ENCODE assay signal across 16 cellular contexts in the genomic region with DNA sequence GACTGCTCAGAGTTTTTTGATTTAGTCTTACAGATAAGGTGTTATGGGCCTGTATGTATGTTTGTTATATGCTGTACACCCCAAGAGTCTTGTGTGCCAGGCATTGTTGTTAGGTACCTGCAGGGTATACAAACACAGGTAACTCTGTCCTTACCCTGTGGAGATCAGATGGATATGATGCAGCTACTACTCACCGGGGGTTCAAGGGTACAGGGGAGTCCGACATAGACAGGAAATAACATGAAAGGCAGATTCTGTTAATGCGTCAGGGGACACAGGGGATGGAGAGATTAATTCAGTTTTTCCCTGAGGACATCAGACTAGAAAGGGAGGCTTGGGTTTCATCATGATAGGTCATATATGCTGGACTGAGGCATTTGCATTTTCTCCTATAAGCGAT. TPM values are rescaled to one million over a fixed set of nuclear protein-coding genes. Genes with fewer than 3 reads are reported as not detected.
A peak's percentile ranks its signal among the peaks of the same experiment; 100 is the strongest.
DNase-seq lines count a peak whose midpoint lies in the region; ATAC-seq, FAIRE-seq and TF ChIP-seq lines count a peak whose summit lies in the region.
"Had no signal": no experiment of that assay in that cellular context is flagged by ENCODE, and none has a peak within 500 bp of the region (broad histone marks: within the 10 kb centered on the region; RNA-seq: fewer than 3 reads in every experiment).

No MANE protein-coding gene starts in this region.

- no peak overlapping the region for H3K9ac ChIP-seq in IMR-90 (ENCODE audit: low read depth, low read length)
- no peak overlapping the region for H3K9ac ChIP-seq in GM12878 (ENCODE audit: control insufficient read depth, insufficient read depth, low read length)

- H3K36me3 ChIP-seq in IMR-90 (ENCODE audit: control insufficient read depth, insufficient read depth, low read length) (peaks cover 6% of the 10 kb centered on the region; the same call in 1 of the 2 replicates), GM12878 (ENCODE audit: control insufficient read depth in 2 of 2, insufficient read depth in 2 of 2, low read length in 1 of 2) (no peaks in the 10 kb centered on the region)
- H3K36me3 ChIP-seq: HAP-1 had no signal

- H3K27me3 ChIP-seq in CD4-positive, alpha-beta T cell (ENCODE audit: control insufficient read depth, insufficient read depth, low read length): no peaks in the 10 kb centered on the region
- H3K27me3 ChIP-seq in IMR-90 (ENCODE audit: control insufficient read depth, insufficient read depth, low read length) (no peaks in the 10 kb centered on the region), GM12878 (replicated peaks in 1 of 2; ENCODE audit: control insufficient read depth in 2 of 2, insufficient read depth in 2 of 2, low read length in 1 of 2) (no peaks in the 10 kb centered on the region)
- H3K27me3 ChIP-seq: foreskin keratinocyte had no signal

- H3K9me3 ChIP-seq in CD4-positive, alpha-beta T cell (ENCODE audit: control insufficient read depth, low read length): no peaks in the 10 kb centered on the region
- H3K9me3 ChIP-seq in IMR-90 (ENCODE audit: control insufficient read depth, insufficient read depth, low read length): no peaks in the 10 kb centered on the region
- H3K9me3 ChIP-seq in GM12878 (replicated peaks; ENCODE audit: control insufficient read depth, insufficient read depth, low read length): no peaks in the 10 kb centered on the region
- H3K9me3 ChIP-seq: HAP-1 had no signal

- H3K4me1 Mint-ChIP-seq in CD4-positive, alpha-beta T cell (ENCODE audit: low read depth): peaks cover 52% of the 10 kb centered on the region
- peaks cover 19 to 67% (median 52%) of the 10 kb centered on the region in 4 donors for H3K4me1 Mint-ChIP-seq in naive thymus-derived CD8-positive, alpha-beta T cell

- H2AFZ ChIP-seq in IMR-90 (replicated peaks; ENCODE audit: low read length, poor library complexity): no peak overlapping the region
- no peak overlapping the region for H2AFZ ChIP-seq in GM12878 (ENCODE audit: control insufficient read depth, low read depth, low read length)

- SMC1A ChIA-PET in GM12878 (lab: Charles Lee; ENCODE audit: uncharacterized antibody, unreplicated experiment): no interaction called here

- H3K79me1 ChIP-seq in IMR-90 (ENCODE audit: low read depth in 1 of 2, low read length in 2 of 2): peaks cover 15 to 49% of the 10 kb centered on the region in 2 experiments

- in situ Hi-C loops in IMR-90 (cut with MboI; ENCODE audit: low sequenced_read_pairs) (no loop called here), GM12878 (cut with MboI) (no loop called here)

- peak overlapping the region; percentile 11 for H2BK5ac ChIP-seq in IMR-90 (ENCODE audit: low read depth, low read length, poor library complexity, severe bottlenecking)

- no peak overlapping the region; the same call in 1 of the 2 replicates for H3K18ac ChIP-seq in IMR-90 (ENCODE audit: low read depth, low read length)

- H3K23ac ChIP-seq in IMR-90 (ENCODE audit: low read depth, low read length): no peak overlapping the region

- CTCF ChIA-PET in CD4-positive, alpha-beta T cell (lab: Charles Lee): no interaction called here
- CTCF ChIA-PET in IMR-90 (lab: Yijun Ruan, JAX): no interaction called here
- CTCF ChIA-PET in GM12878 (lab: Yijun Ruan, JAX): no interaction called here

- no peak overlapping the region for H3K4me2 ChIP-seq in IMR-90 (ENCODE audit: low read depth, low read length)
- no peak overlapping the region for H3K4me2 ChIP-seq in GM12878 (ENCODE audit: control insufficient read depth, insufficient read depth)

- H2BK15ac ChIP-seq in IMR-90 (ENCODE audit: low read depth, low read length): no peak overlapping the region; the same call in 2 of the 3 replicates

- intact Hi-C loops in CD4-positive, alpha-beta T cell (cut with DNase I, micrococcal nuclease): no loop called here
- intact Hi-C loops in IMR-90 (cut with micrococcal nuclease) (no loop called here), GM12878 (cut with micrococcal nuclease; ENCODE audit: unreplicated experiment) (no loop called here)

- peak overlapping the region in 1 of 2 experiments; percentile 17; a peak in 1 of 4 replicates for H4K8ac ChIP-seq in IMR-90 (ENCODE audit: low read depth in 2 of 2, low read length in 2 of 2)

- no peak overlapping the region for H3K56ac ChIP-seq in IMR-90 (ENCODE audit: extremely low read depth, insufficient read depth, low read length)

- TF ChIP-seq POLR2A in IMR-90 (IDR thresholded peaks at IDR 0.05; ENCODE audit: low read depth, low read length) (no peak), GM12878 (IDR thresholded peaks at IDR 0.05; ENCODE audit: low read depth, low read length) (no peak)

- H3K79me2 ChIP-seq in GM12878 (ENCODE audit: control insufficient read depth, insufficient read depth, low read length): no peaks in the 10 kb centered on the region

- peaks cover 20% of the 10 kb centered on the region for H3K36me3 Mint-ChIP-seq in CD4-positive, alpha-beta T cell (ENCODE audit: low read depth)
- H3K36me3 Mint-ChIP-seq in naive thymus-derived CD8-positive, alpha-beta T cell: peaks cover 0 to 18% (median 5%) of the 10 kb centered on the region in 3 donors

- POLR2A ChIA-PET in CD4-positive, alpha-beta T cell (lab: Charles Lee): no interaction called here
- POLR2A ChIA-PET in IMR-90 (lab: Charles Lee; ENCODE audit: unreplicated experiment) (no interaction called here), GM12878 (lab: Charles Lee) (no interaction called here)
- POLR2A ChIA-PET in naive thymus-derived CD8-positive, alpha-beta T cell (lab: Charles Lee): no interaction called here

- peak overlapping the region; percentile 33; the same call in 1 of the 2 replicates for H2BK20ac ChIP-seq in IMR-90 (ENCODE audit: low read depth, low read length)

- TF ChIP-seq CTCF in CD4-positive, alpha-beta T cell (IDR thresholded peaks at IDR 0.05): no peak
- TF ChIP-seq CTCF in IMR-90 (conservative IDR thresholded peaks at IDR 0.05; ENCODE audit: low read depth, low read length) (no peak), GM12878 (IDR thresholded peaks at IDR 0.05 in 2 of 3, conservative IDR thresholded peaks at IDR 0.05 in 1 of 3; ENCODE audit: control insufficient read depth in 2 of 3, extremely low read depth in 1 of 3, insufficient read depth in 1 of 3, low read depth in 3 of 3, low read length in 3 of 3) (no peak)

- peaks cover 9% of the 10 kb centered on the region for H3K9me1 ChIP-seq in IMR-90 (ENCODE audit: insufficient read depth, low read length)

- no peak overlapping the region; the same call in 1 of the 2 replicates for H2AK5ac ChIP-seq in IMR-90 (ENCODE audit: low read depth, low read length)

- no peak overlapping the region for H4K91ac ChIP-seq in IMR-90 (ENCODE audit: insufficient read depth, low read depth, low read length)

- dilution Hi-C loops in IMR-90 (cut with HindIII; ENCODE audit: low sequenced_read_pairs, unreplicated experiment): no loop called here

- H3K4me1 ChIP-seq in IMR-90 (ENCODE audit: control insufficient read depth, insufficient read depth, low read length) (peaks cover 11% of the 10 kb centered on the region), GM12878 (ENCODE audit: control insufficient read depth, insufficient read depth, low read length) (peaks cover 4% of the 10 kb centered on the region; the same call in 1 of the 2 replicates)

- ATAC-seq in CD4-positive, alpha-beta T cell (ENCODE audit: poor library complexity): peak; percentile 29
- no peak for ATAC-seq in IMR-90 (ENCODE audit: low read depth)
- ATAC-seq in GM12878: no peak
- peak; percentile 29 to 76 for ATAC-seq in naive thymus-derived CD8-positive, alpha-beta T cell
- ATAC-seq in HG03175 (IDR thresholded peaks at IDR 0.05; ENCODE audit: unreplicated experiment): no peak

- peak overlapping the region; percentile 80 for H3K27ac Mint-ChIP-seq in CD4-positive, alpha-beta T cell
- H3K27ac Mint-ChIP-seq in naive thymus-derived CD8-positive, alpha-beta T cell: peak overlapping the region; percentile 57 to 94 (median 82)
- H3K27ac Mint-ChIP-seq: activated T-helper 1 cell treated with anti-CD3 and anti-CD28 coated beads, Interleukin-12 subunit alpha, Interleukin-12 subunit beta, Interleukin-2, Interleukin-4 antibody, amounts not matched to agents 30 ng/mL and 10 ng/mL and 1 ng/mL, durations not matched to agents 14 hours and 24 hours and 36 hours had no signal

- H3K27ac ChIP-seq in CD4-positive, alpha-beta T cell (ENCODE audit: low read depth, low read length): no peak overlapping the region
- H3K27ac ChIP-seq in IMR-90 (ENCODE audit: insufficient read depth, low read length): peak overlapping the region; percentile 7; the same call in 1 of the 2 replicates
- H3K27ac ChIP-seq in GM12878 (ENCODE audit: control insufficient read depth, insufficient read depth): no peak overlapping the region
- H3K27ac ChIP-seq in substantia nigra (ENCODE audit: low read depth, low read length, poor library complexity, severe bottlenecking): no peak overlapping the region
- H3K27ac ChIP-seq: foreskin keratinocyte had no signal

- 0 out of 2 replicates have a peak overlapping the region, but pooled peaks have one; percentile 0 for H2BK120ac ChIP-seq in IMR-90 (ENCODE audit: low read depth, low read length)

- RAD21 ChIA-PET in GM12878 (lab: Charles Lee; ENCODE audit: unreplicated experiment): no interaction called here

- H4K5ac ChIP-seq in IMR-90 (ENCODE audit: low read depth, low read length): no peak overlapping the region

- DNase-seq in CD4-positive, alpha-beta T cell: no peak
- no peak for DNase-seq in IMR-90
- DNase-seq in GM12878 (ENCODE audit: low read depth, low spot score): no peak
- DNase-seq in naive thymus-derived CD8-positive, alpha-beta T cell: no peak
- no peak for DNase-seq in substantia nigra (lab: John Stamatoyannopoulos, UW)
- no peak for DNase-seq in stimulated activated naive CD4-positive, alpha-beta T cell (lab: John Stamatoyannopoulos, UW)
- DNase-seq: activated CD4-positive, CD25-positive, alpha-beta regulatory T cell treated with anti-CD3 and anti-CD28 coated beads, Interleukin-2, amount 50 U/mL, for 72 hours; MV-4-11; NCI-H2107; NCI-H82 had no signal

- H4K20me1 ChIP-seq in IMR-90 (ENCODE audit: insufficient read depth, low read length) (peaks cover 6% of the 10 kb centered on the region; the same call in 1 of the 2 replicates), GM12878 (ENCODE audit: control insufficient read depth, insufficient read depth) (no peaks in the 10 kb centered on the region)

- BruUV-seq in IMR-90 (replicated peaks; lab: Mats Ljungman, UMichigan) (no TSS peak), GM12878 (replicated peaks; lab: Mats Ljungman, UMichigan) (TSS peak; percentile 31)

- H2AK9ac ChIP-seq in IMR-90 (replicated peaks; ENCODE audit: low read depth, low read length, poor library complexity): no peak overlapping the region

- H3K27me3 Mint-ChIP-seq in CD4-positive, alpha-beta T cell: no peaks in the 10 kb centered on the region
- no peaks in the 10 kb centered on the region for H3K27me3 Mint-ChIP-seq in naive thymus-derived CD8-positive, alpha-beta T cell

- no peak for TF ChIP-seq EP300 in GM12878 (IDR thresholded peaks at IDR 0.05; ENCODE audit: borderline replicate concordance in 1 of 2, control insufficient read depth in 1 of 2, low read depth in 2 of 2, low read length in 2 of 2)

- no CpG with 5 or more reads among the region's 4 CpGs for WGBS in IMR-90 (ENCODE audit: extremely low coverage in 2 of 2, insufficient read length in 1 of 2), 2 experiments
- 36% methylated on average over 4 of the region's 4 CpGs for WGBS in GM12878 (ENCODE audit: insufficient coverage, insufficient replicate concordance, low lambda C conversion rate, missing lambda C conversion rate)

- TF ChIP-seq RAD21 in IMR-90 (IDR thresholded peaks at IDR 0.05; ENCODE audit: low read length) (no peak), GM12878 (IDR thresholded peaks at IDR 0.05; ENCODE audit: insufficient read depth, low read depth, low read length) (no peak)

- no peak overlapping the region for H3K4me3 ChIP-seq in IMR-90 (ENCODE audit: insufficient read depth, low read depth, low read length)
- H3K4me3 ChIP-seq in GM12878: no peak overlapping the region
- H3K4me3 ChIP-seq: HAP-1 had no signal

- no peak overlapping the region for H3K4me3 Mint-ChIP-seq in CD4-positive, alpha-beta T cell
- peak overlapping the region in 3 of 10 donors; percentile 19 to 46 (median 43) for H3K4me3 Mint-ChIP-seq in naive thymus-derived CD8-positive, alpha-beta T cell
- H3K4me3 Mint-ChIP-seq: activated T-helper 1 cell treated with anti-CD3 and anti-CD28 coated beads, Interleukin-12 subunit alpha, Interleukin-12 subunit beta, Interleukin-2, Interleukin-4 antibody, amounts not matched to agents 30 ng/mL and 10 ng/mL and 1 ng/mL, durations not matched to agents 14 hours and 24 hours and 36 hours had no signal

- H3K9me3 Mint-ChIP-seq in CD4-positive, alpha-beta T cell: no peaks in the 10 kb centered on the region
- H3K9me3 Mint-ChIP-seq in naive thymus-derived CD8-positive, alpha-beta T cell: no peaks in the 10 kb centered on the region
- H3K9me3 Mint-ChIP-seq: activated T-helper 1 cell treated with anti-CD3 and anti-CD28 coated beads, Interleukin-12 subunit alpha, Interleukin-12 subunit beta, Interleukin-2, Interleukin-4 antibody, amounts not matched to agents 30 ng/mL and 10 ng/mL and 1 ng/mL, durations not matched to agents 14 hours and 24 hours and 36 hours had no signal

- no peak for FAIRE-seq in GM12878 (lab: Jason Lieb, UNC)
- FAIRE-seq: bronchial epithelial cell, RCC 7860 had no signal

- H3K4ac ChIP-seq in IMR-90 (ENCODE audit: low read depth, low read length): 0 out of 2 replicates have a peak overlapping the region, but pooled peaks have one; percentile 43

- no peak overlapping the region for H3K14ac ChIP-seq in IMR-90 (replicated peaks; ENCODE audit: low read depth, low read length)

RNA-seq across cellular contexts. Expression of a gene that starts 31.3 kb away (rescaled TPM):
- 10 to 100 TPM; 32.5 to 35.6 TPM for total RNA-seq in CD4-positive, alpha-beta T cell
- total RNA-seq in IMR-90 (2012; rRNA removed) (48.9 and 65.4 TPM in 2 replicates), GM12878 (2014; rRNA removed) (11.9 and 13.6 TPM in 2 replicates), GM12878 (2014; rRNA removed; fragmentation: Illumina TruSeq; extraction: Trizol) (15.2 and 16.4 TPM in 2 replicates), GM12878 (2021) (20.0 and 20.6 TPM in 2 replicates)
- polyA plus RNA-seq in IMR-90 (2012; rRNA removed) (10.7 and 13.1 TPM in 2 replicates), GM12878 (2011; rRNA removed) (10.3 and 12.7 TPM in 2 replicates), GM12878 (2014; fragmentation: Illumina TruSeq; extraction: Trizol) (16.4 and 19.9 TPM in 2 replicates), GM12878 (2014; fragmentation: Nextera tagmentation; extraction: Ambion mirVana) (1 to 10 TPM; 5.2 to 5.5 TPM), GM12878 (2014; rRNA removed) (8.4 and 9.9 TPM in 2 replicates), GM12878 (2016; fragmentation: Nextera tagmentation; extraction: Ambion mirVana) (10 to 100 TPM; 11.8 to 14.1 TPM)
- polyA plus RNA-seq in IMR-90 (2012; cell fraction: cytosol; rRNA removed): 4.0 and 4.2 TPM in 2 replicates
- 3.1 and 15.3 TPM in 2 replicates for polyA plus RNA-seq in IMR-90 (2012; cell fraction: nucleus; rRNA removed; ENCODE audit: low replicate concordance)
- 15.8 and 18.1 TPM in 2 replicates for total RNA-seq in GM12878 (2013; cell fraction: nucleolus; rRNA removed)
- polyA plus RNA-seq in GM12878 (2011; ENCODE audit: low read depth): 3.4 TPM
- polyA plus RNA-seq in GM12878 (2011; cell fraction: cytosol; rRNA removed): 5.8 and 5.9 TPM in 2 replicates
- 9.7 and 11.4 TPM in 2 replicates for polyA plus RNA-seq in GM12878 (2011; cell fraction: nucleus; rRNA removed)
- 4.5 and 4.6 TPM in 2 replicates for polyA plus RNA-seq in GM12878 (2012)
- 20.0 and 31.8 TPM in 2 replicates for polyA minus RNA-seq in GM12878 (2011; rRNA and poly(A)+ RNA removed)
- 5.1 and 5.2 TPM in 2 replicates for polyA minus RNA-seq in GM12878 (2011; cell fraction: cytosol; rRNA and poly(A)+ RNA removed)
- polyA minus RNA-seq in GM12878 (2011; cell fraction: nucleus; rRNA and poly(A)+ RNA removed): 12.8 and 17.5 TPM in 2 replicates
- 10 to 100 TPM; 36.5 to 37.9 TPM for total RNA-seq in naive thymus-derived CD8-positive, alpha-beta T cell
- 10 to 100 TPM; 20.9 to 30.7 (median 24.7) TPM for polyA plus RNA-seq in naive thymus-derived CD8-positive, alpha-beta T cell

RNA-seq across cellular contexts. Expression of a gene that starts 31.6 kb away (rescaled TPM):
- total RNA-seq in CD4-positive, alpha-beta T cell: 1 to 10 TPM; 4.2 to 5.6 TPM
- total RNA-seq in IMR-90 (2012; rRNA removed): 31.5 and 32.5 TPM in 2 replicates
- polyA plus RNA-seq in IMR-90 (2012; rRNA removed): 11.4 and 14.9 TPM in 2 replicates
- 6.5 and 8.2 TPM in 2 replicates for polyA plus RNA-seq in IMR-90 (2012; cell fraction: cytosol; rRNA removed)
- polyA plus RNA-seq in IMR-90 (2012; cell fraction: nucleus; rRNA removed; ENCODE audit: low replicate concordance): 8.4 and 22.6 TPM in 2 replicates
- total RNA-seq in GM12878 (2013; cell fraction: nucleolus; rRNA removed): 8.6 and 12.9 TPM in 2 replicates
- total RNA-seq in GM12878 (2014; rRNA removed): 29.7 and 36.7 TPM in 2 replicates
- 39.8 and 42.2 TPM in 2 replicates for total RNA-seq in GM12878 (2014; rRNA removed; fragmentation: Illumina TruSeq; extraction: Trizol)
- total RNA-seq in GM12878 (2021): 33.0 and 34.7 TPM in 2 replicates
- 7.3 TPM for polyA plus RNA-seq in GM12878 (2011; ENCODE audit: low read depth)
- 7.6 and 11.1 TPM in 2 replicates for polyA plus RNA-seq in GM12878 (2011; rRNA removed)
- 3.8 and 4.3 TPM in 2 replicates for polyA plus RNA-seq in GM12878 (2011; cell fraction: cytosol; rRNA removed)
- 4.5 and 5.9 TPM in 2 replicates for polyA plus RNA-seq in GM12878 (2011; cell fraction: nucleus; rRNA removed)
- 10.9 and 11.7 TPM in 2 replicates for polyA plus RNA-seq in GM12878 (2012)
- 39.0 and 46.6 TPM in 2 replicates for polyA plus RNA-seq in GM12878 (2014; fragmentation: Illumina TruSeq; extraction: Trizol)
- polyA plus RNA-seq in GM12878 (2014; fragmentation: Nextera tagmentation; extraction: Ambion mirVana): 10 to 100 TPM; 12.1 to 15.4 TPM
- 23.1 and 28.8 TPM in 2 replicates for polyA plus RNA-seq in GM12878 (2014; rRNA removed)
- polyA plus RNA-seq in GM12878 (2016; fragmentation: Nextera tagmentation; extraction: Ambion mirVana): 10 to 100 TPM; 54.5 to 58.3 TPM
- 7.4 and 8.3 TPM in 2 replicates for polyA minus RNA-seq in GM12878 (2011; rRNA and poly(A)+ RNA removed)
- polyA minus RNA-seq in GM12878 (2011; cell fraction: cytosol; rRNA and poly(A)+ RNA removed): 2.6 and 3.2 TPM in 2 replicates
- 1.8 and 3.0 TPM in 2 replicates for polyA minus RNA-seq in GM12878 (2011; cell fraction: nucleus; rRNA and poly(A)+ RNA removed)
- 10 to 100 TPM; 17.9 to 20.4 TPM for total RNA-seq in naive thymus-derived CD8-positive, alpha-beta T cell
- polyA plus RNA-seq in naive thymus-derived CD8-positive, alpha-beta T cell: 10 to 100 TPM; 31.5 to 33.8 (median 33.5) TPM

Comparison
In these comparisons a context has a peak if more than half of its experiments do, and no peak if none do; other contexts are left out.
1. ATAC-seq: peak in CD4-positive, alpha-beta T cell (single experiment) and naive thymus-derived CD8-positive, alpha-beta T cell (2 of 2); none in IMR-90 (single experiment), GM12878 (single experiment) and HG03175 (single experiment).